ENCODE assay signal across 8 cellular contexts in the genomic region with DNA sequence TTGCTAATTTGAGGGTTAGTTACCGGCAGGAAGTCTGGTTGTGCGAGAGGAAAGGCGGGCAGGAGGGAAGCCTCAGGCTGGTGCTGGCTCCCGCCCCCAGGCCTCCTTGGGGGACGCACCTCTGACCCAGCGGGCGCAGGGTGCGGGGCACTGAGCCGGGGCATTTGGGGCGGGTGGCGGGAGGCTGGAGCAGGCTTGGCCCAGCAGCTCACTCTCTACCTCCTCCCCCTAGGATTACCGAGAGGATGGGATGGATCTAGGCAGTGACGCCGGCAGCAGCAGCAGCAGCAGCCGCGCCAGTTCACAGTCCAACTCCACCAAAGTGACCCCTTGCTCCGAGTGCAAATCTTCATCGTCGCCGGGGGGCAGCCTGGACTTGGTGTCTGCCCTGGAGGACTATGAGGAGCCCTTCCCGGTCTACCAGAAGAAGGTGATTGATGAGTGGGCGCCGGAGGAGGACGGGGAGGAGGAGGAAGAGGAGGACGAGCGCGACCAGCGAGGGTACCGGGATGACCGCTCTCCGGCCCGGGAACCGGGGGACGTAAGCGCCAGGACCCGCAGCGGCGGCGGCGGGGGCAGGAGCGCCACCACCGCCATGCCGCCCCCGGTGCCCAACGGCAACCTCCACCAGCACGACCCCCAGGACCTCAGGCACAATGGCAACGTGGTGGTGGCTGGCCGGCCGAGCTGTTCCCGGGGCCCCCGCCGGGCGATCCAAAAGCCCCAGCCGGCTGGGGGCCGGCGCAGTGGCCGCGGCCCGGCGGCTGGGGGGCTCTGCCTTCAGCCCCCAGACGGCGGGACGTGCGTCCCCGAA.
A peak's percentile ranks its signal among the peaks of the same experiment; 100 is the strongest.
DNase-seq lines count a peak whose midpoint lies in the region; ATAC-seq and TF ChIP-seq lines count a peak whose summit lies in the region.

No MANE protein-coding gene starts in this region.

- H3K36me3 ChIP-seq in prostate gland: no peaks in the 10 kb centered on the region

- H3K4me1 ChIP-seq in right cardiac atrium (ENCODE audit: control insufficient read depth, insufficient read depth, low read length): peaks cover 6% of the 10 kb centered on the region
- H3K4me1 ChIP-seq in prostate gland (replicated peaks): no peaks in the 10 kb centered on the region

- ATAC-seq in GM21390 (IDR thresholded peaks at IDR 0.05; ENCODE audit: unreplicated experiment): peak; percentile 23
- peak; percentile 51 to 59 for ATAC-seq in right cardiac atrium
- ATAC-seq in GM18873 (IDR thresholded peaks at IDR 0.05; ENCODE audit: low FRiP score, unreplicated experiment): no peak

- H3K27ac ChIP-seq in right cardiac atrium (ENCODE audit: low read length) (peak overlapping the region; percentile 96), prostate gland (peak overlapping the region; percentile 88 to 89)

- no peaks in the 10 kb centered on the region for H3K9me3 ChIP-seq in right cardiac atrium (ENCODE audit: control insufficient read depth, low read length)
- no peaks in the 10 kb centered on the region for H3K9me3 ChIP-seq in prostate gland

- TF ChIP-seq POLR2A in prostate gland (IDR thresholded peaks at IDR 0.05): peak; percentile 14

- peak; percentile 98 for DNase-seq in Caki2 (ENCODE audit: low read depth)
- peak; percentile 56 for DNase-seq in NCI-H460 (ENCODE audit: extremely low read depth, low read depth)
- DNase-seq in astrocyte of the cerebellum (ENCODE audit: low read depth): no peak
- peak in 2 of 3 donors; percentile 79 to 82 for DNase-seq in right cardiac atrium
- no peak for DNase-seq in prostate gland (ENCODE audit: low spot score)
- DNase-seq in NCI-H1048 (lab: John Stamatoyannopoulos, UW): no peak

- intact Hi-C loops in right cardiac atrium (cut with DNase I): no loop called here
- intact Hi-C loops in prostate gland (cut with DNase I): loop anchor here (2.0 to 5.0 kb wide), 2 partner anchors 30 to 108 kb away; no protein-coding TSS in a partner anchor

- H3K4me3 ChIP-seq in astrocyte of the cerebellum (ENCODE audit: low read depth, low read length): peak overlapping the region; percentile 71
- H3K4me3 ChIP-seq in right cardiac atrium (ENCODE audit: low read length): peak overlapping the region; percentile 80
- peak overlapping the region; percentile 51 to 59 for H3K4me3 ChIP-seq in prostate gland

- TF ChIP-seq CTCF in astrocyte of the cerebellum (IDR thresholded peaks at IDR 0.05; ENCODE audit: low read depth, low read length, missing control alignments) (no peak), prostate gland (IDR thresholded peaks at IDR 0.05) (no peak)

- in situ Hi-C loops in Caki2 (cut with HindIII; ENCODE audit: low pct_unique_long_range_greater_than_20kb, low sequenced_read_pairs): no loop called here
- in situ Hi-C loops in astrocyte of the cerebellum (cut with HindIII; ENCODE audit: low sequenced_read_pairs): no loop called here

- H3K27me3 ChIP-seq in right cardiac atrium (ENCODE audit: control insufficient read depth, insufficient read depth) (no peaks in the 10 kb centered on the region), prostate gland (replicated peaks; ENCODE audit: insufficient read depth) (no peaks in the 10 kb centered on the region)

- WGBS in right cardiac atrium: under 1% methylated on average over 65 of the region's 65 CpGs
- WGBS in prostate gland: under 1% methylated on average over 65 of the region's 65 CpGs

Comparison
In these comparisons a context has a peak if more than half of its experiments do, and no peak if none do; other contexts are left out.
1. DNase-seq: peak in Caki2 (single experiment), NCI-H460 (single experiment) and right cardiac atrium (2 of 3); none in astrocyte of the cerebellum (single experiment), prostate gland (single experiment) and NCI-H1048 (single experiment).
2. Peak in every context shown above with its lines, with median percentiles within 50 percentile points of each other: H3K4me3 ChIP-seq.